24 cellular contexts compared by ENCODE assay signal in genomic region chr11:127115844-127116243, GRCh38.
"Had no signal": no experiment of that assay in that cellular context is flagged by ENCODE, and none has a peak within 500 bp of the region (broad histone marks: within the 10 kb centered on the region; RNA-seq: fewer than 3 reads in every experiment).

No MANE protein-coding gene starts in this region.

- H3K27me3 ChIP-seq: colonic mucosa, esophagus muscularis mucosa, esophagus squamous epithelium, foreskin keratinocyte, gastrocnemius medialis, gastroesophageal sphincter had no signal

- DNase-seq: colonic mucosa; cortex of kidney; dermis blood vessel endothelial cell; dorsolateral prefrontal cortex; effector CD4-positive, alpha-beta T cell; effector CD8-positive, alpha-beta T cell; effector memory CD4-positive, alpha-beta T cell; effector memory CD8-positive, alpha-beta T cell; endodermal cell; erythroblast; esophagus squamous epithelium; foreskin fibroblast; foreskin keratinocyte; foreskin melanocyte; gastrocnemius medialis; glutamatergic neuron; head of caudate nucleus; heart left ventricle; heart right ventricle had no signal

- ATAC-seq: effector memory CD8-positive, alpha-beta T cell; esophagus mucosa; foreskin keratinocyte; gastrocnemius medialis; gastroesophageal sphincter; heart left ventricle; heart right ventricle had no signal

- H3K9me3 ChIP-seq: colonic mucosa, esophagus muscularis mucosa, esophagus squamous epithelium, gastrocnemius medialis, gastroesophageal sphincter, heart left ventricle, heart right ventricle had no signal

- H3K27ac ChIP-seq: colonic mucosa, coronary artery, dorsolateral prefrontal cortex, epithelial cell of prostate, esophagus muscularis mucosa, esophagus squamous epithelium, foreskin keratinocyte, gastrocnemius medialis, gastroesophageal sphincter, heart left ventricle, heart right ventricle had no signal

- H3K36me3 ChIP-seq: colonic mucosa, esophagus muscularis mucosa, esophagus squamous epithelium, gastrocnemius medialis, gastroesophageal sphincter, heart left ventricle, heart right ventricle had no signal

- H3K4me1 ChIP-seq: colonic mucosa, esophagus squamous epithelium, foreskin keratinocyte, gastrocnemius medialis, gastroesophageal sphincter had no signal

- H3K4me3 ChIP-seq: colonic mucosa, coronary artery, dorsolateral prefrontal cortex, esophagus muscularis mucosa, esophagus squamous epithelium, gastrocnemius medialis, gastroesophageal sphincter, heart left ventricle, heart right ventricle had no signal
